Comparison of ENCODE assay signal across 9 cellular contexts in genomic region chr3:159221335-159221734, GRCh38.
"Had no signal": no experiment of that assay in that cellular context is flagged by ENCODE, and none has a peak within 500 bp of the region (broad histone marks: within the 10 kb centered on the region; RNA-seq: fewer than 3 reads in every experiment).

No MANE protein-coding gene starts in this region.

- H3K4me3 ChIP-seq: GM23248, GM23338, HAP-1 had no signal

- DNase-seq: GM23248, GOT3, H7, H9, HCEC 1CT, HFFc6 had no signal

- H3K4me2 ChIP-seq: GM23338 had no signal

- H3K27ac ChIP-seq: GM23248 had no signal

- H3K9ac ChIP-seq: GM23248 had no signal

- H3K36me3 ChIP-seq: HAP-1 had no signal

- H2AFZ ChIP-seq: GM23248, GM23338 had no signal

- ATAC-seq: GM23338, HCT116 had no signal

- H3K27ac Mint-ChIP-seq: GM23338, H9, HFFc6 had no signal

- H3K4me1 Mint-ChIP-seq: GM23338, H9 had no signal

- H3K9me3 ChIP-seq: HAP-1 had no signal

- H3K9me3 Mint-ChIP-seq: GM23338, H9, HFFc6 had no signal

- H3K4me3 Mint-ChIP-seq: GM23338, H9, HFFc6 had no signal
